In genomic region chr9:5628183-5628529, GRCh38 we compare ENCODE assay signal across 1 cellular context.
A peak's percentile ranks its signal among the peaks of the same experiment; 100 is the strongest.
TF ChIP-seq lines count a peak whose summit lies in the region.

No MANE protein-coding gene starts in this region.

TF ChIP-seq in HepG2, 621 proteins besides CTCF, POLR2A, EP300 and RAD21 (continued from another document):
- 0 out of 2 replicates have a peak, but pooled peaks have one; percentile 16 for TF ChIP-seq ZNF800 (CRISPR knock-in tag; IDR thresholded peaks at IDR 0.05)
- TF ChIP-seq THAP8 (CRISPR knock-in tag; IDR thresholded peaks at IDR 0.05; ENCODE audit: borderline replicate concordance) = no peak
- no peak for TF ChIP-seq ZNF512 (CRISPR knock-in tag; IDR thresholded peaks at IDR 0.05)
- TF ChIP-seq KLF16 (CRISPR knock-in tag; IDR thresholded peaks at IDR 0.05) = 0 out of 4 replicates have a peak, but pooled peaks of 1 of the 2 experiments have one; percentile 15
- TF ChIP-seq FOSL1 (CRISPR knock-in tag; IDR thresholded peaks at IDR 0.05; ENCODE audit: borderline replicate concordance) = no peak
- TF ChIP-seq PLRG1 (conservative IDR thresholded peaks at IDR 0.05) = no peak
- no peak for TF ChIP-seq ATRX (CRISPR knock-in tag; IDR thresholded peaks at IDR 0.05; ENCODE audit: borderline replicate concordance)
- no peak for TF ChIP-seq ZNF761 (CRISPR knock-in tag; conservative IDR thresholded peaks at IDR 0.05)
- TF ChIP-seq ZNF251 (CRISPR knock-in tag; IDR thresholded peaks at IDR 0.05) = no peak
- TF ChIP-seq ZNF775 (CRISPR knock-in tag; IDR thresholded peaks at IDR 0.05; ENCODE audit: borderline replicate concordance) = no peak
- TF ChIP-seq SNAPC2 (CRISPR knock-in tag; IDR thresholded peaks at IDR 0.05) = no peak
- no peak for TF ChIP-seq MEIS2 (CRISPR knock-in tag; IDR thresholded peaks at IDR 0.05)
- TF ChIP-seq, protein P1, sequence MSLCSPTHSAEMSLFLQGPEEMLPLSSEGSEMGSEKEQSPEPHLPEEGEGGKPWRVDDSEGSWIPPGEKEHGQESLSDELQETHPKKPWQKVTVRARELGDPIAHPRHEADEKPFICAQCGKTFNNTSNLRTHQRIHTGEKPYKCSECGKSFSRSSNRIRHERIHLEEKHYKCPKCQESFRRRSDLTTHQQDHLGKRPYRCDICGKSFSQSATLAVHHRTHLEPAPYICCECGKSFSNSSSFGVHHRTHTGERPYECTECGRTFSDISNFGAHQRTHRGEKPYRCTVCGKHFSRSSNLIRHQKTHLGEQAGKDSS (CRISPR knock-in tag; IDR thresholded peaks at IDR 0.05; ENCODE audit: borderline replicate concordance, low read depth) = 0 out of 2 replicates have a peak, but pooled peaks have one; percentile 1
- TF ChIP-seq ZNF841 (CRISPR knock-in tag; IDR thresholded peaks at IDR 0.05; ENCODE audit: borderline replicate concordance) = no peak
- no peak for TF ChIP-seq ZNF207 (IDR thresholded peaks at IDR 0.05; ENCODE audit: borderline replicate concordance)
- TF ChIP-seq, protein P2, sequence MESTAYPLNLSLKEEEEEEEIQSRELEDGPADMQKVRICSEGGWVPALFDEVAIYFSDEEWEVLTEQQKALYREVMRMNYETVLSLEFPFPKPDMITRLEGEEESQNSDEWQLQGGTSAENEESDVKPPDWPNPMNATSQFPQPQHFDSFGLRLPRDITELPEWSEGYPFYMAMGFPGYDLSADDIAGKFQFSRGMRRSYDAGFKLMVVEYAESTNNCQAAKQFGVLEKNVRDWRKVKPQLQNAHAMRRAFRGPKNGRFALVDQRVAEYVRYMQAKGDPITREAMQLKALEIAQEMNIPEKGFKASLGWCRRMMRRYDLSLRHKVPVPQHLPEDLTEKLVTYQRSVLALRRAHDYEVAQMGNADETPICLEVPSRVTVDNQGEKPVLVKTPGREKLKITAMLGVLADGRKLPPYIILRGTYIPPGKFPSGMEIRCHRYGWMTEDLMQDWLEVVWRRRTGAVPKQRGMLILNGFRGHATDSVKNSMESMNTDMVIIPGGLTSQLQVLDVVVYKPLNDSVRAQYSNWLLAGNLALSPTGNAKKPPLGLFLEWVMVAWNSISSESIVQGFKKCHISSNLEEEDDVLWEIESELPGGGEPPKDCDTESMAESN (CRISPR knock-in tag; conservative IDR thresholded peaks at IDR 0.05) = 0 out of 2 replicates have a peak, but pooled peaks have one; percentile 35
- TF ChIP-seq ZNF441 (CRISPR knock-in tag; IDR thresholded peaks at IDR 0.05; ENCODE audit: borderline replicate concordance) = no peak
- TF ChIP-seq CREM (IDR thresholded peaks at IDR 0.05) = no peak
- TF ChIP-seq CREM (CRISPR knock-in tag; IDR thresholded peaks at IDR 0.05) = no peak
- TF ChIP-seq ZNF317 (CRISPR knock-in tag; IDR thresholded peaks at IDR 0.05) = no peak
- TF ChIP-seq IKZF4 (CRISPR knock-in tag; IDR thresholded peaks at IDR 0.05; ENCODE audit: borderline replicate concordance, low read depth, not compliant biosample characterization) = no peak
